In genomic region chr4:73911746-73912145, GRCh38 we compare ENCODE assay signal across 20 cellular contexts.
DNase-seq lines count a peak whose midpoint lies in the region; ATAC-seq and TF ChIP-seq lines count a peak whose summit lies in the region.
"Had no signal": no experiment of that assay in that cellular context is flagged by ENCODE, and none has a peak within 500 bp of the region (broad histone marks: within the 10 kb centered on the region; RNA-seq: fewer than 3 reads in every experiment).

No MANE protein-coding gene starts in this region.

- TF ChIP-seq CTCF in nephron progenitor cell (IDR thresholded peaks at IDR 0.05): no peak

- no peaks in the 10 kb centered on the region for H3K4me1 Mint-ChIP-seq in nephron progenitor cell

- peaks cover 7% of the 10 kb centered on the region for H3K9me3 Mint-ChIP-seq in nephron progenitor cell

- H3K27me3 Mint-ChIP-seq in nephron progenitor cell (ENCODE audit: low read depth, poor library complexity): peaks cover 4% of the 10 kb centered on the region
- H3K27me3 Mint-ChIP-seq: CD4-positive, alpha-beta T cell had no signal

- peak overlapping the region; percentile 74 for H3K27ac Mint-ChIP-seq in nephron progenitor cell
- H3K27ac Mint-ChIP-seq: CD4-positive, alpha-beta T cell had no signal

- no peaks in the 10 kb centered on the region for H3K36me3 Mint-ChIP-seq in nephron progenitor cell (ENCODE audit: low read depth)

- no peak overlapping the region for H3K4me3 Mint-ChIP-seq in nephron progenitor cell
- H3K4me3 Mint-ChIP-seq: CD4-positive, alpha-beta T cell had no signal

- DNase-seq in amniotic epithelial cell (ENCODE audit: low read depth) (peak; percentile 66), fibroblast of peridontal ligament (ENCODE audit: extremely low read depth) (peak; percentile 52), nephron progenitor cell (no peak), NCI-H748 treated with DMSO at 0.1 percent for 48 hours (lab: John Stamatoyannopoulos, UW) (no peak), iPS-NIHi11 (ENCODE audit: low spot score) (no peak), middle frontal gyrus (ENCODE audit: extremely low spot score, low spot score) (no peak)
- DNase-seq: CD4-positive, alpha-beta T cell; COR-L47; DMS79; H7; KBM-7; NCI-H1092; NCI-H1436; NCI-H1930; NCI-H2227 treated with DMSO at 0.1 percent for 48 hours; NCI-H510A; SIG-M5 had no signal

- ATAC-seq in HG03342 (IDR thresholded peaks at IDR 0.05; ENCODE audit: unreplicated experiment): no peak
- ATAC-seq: GM12878, HepG2 had no signal

Comparison
In these comparisons a context has a peak if more than half of its experiments do, and no peak if none do; other contexts are left out.
1. DNase-seq: peak in amniotic epithelial cell (single experiment) and fibroblast of peridontal ligament (single experiment); none in nephron progenitor cell (single experiment), NCI-H748 treated with DMSO at 0.1 percent for 48 hours (single experiment), iPS-NIHi11 (single experiment) and middle frontal gyrus (single experiment).